19 cellular contexts compared by ENCODE assay signal in the genomic region with DNA sequence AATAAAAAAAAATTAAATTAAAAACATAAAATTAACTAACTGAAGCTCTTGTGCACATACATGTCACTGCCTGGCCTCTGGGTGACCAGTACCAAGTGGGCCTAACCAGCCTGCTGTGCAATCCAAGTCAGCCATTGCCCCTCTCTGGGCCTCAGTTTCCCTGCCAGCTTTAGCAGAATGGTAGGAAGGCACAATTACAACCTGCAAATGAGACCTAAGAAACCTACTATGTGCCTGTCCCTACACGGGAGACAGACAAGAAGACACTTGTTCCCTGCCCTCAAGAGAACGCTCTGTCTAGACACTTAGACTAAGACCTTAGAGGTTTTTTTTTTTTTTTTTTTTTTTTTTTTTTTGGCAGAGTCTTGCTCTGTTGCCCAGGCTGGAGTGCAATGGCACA. TPM values are rescaled to one million over a fixed set of nuclear protein-coding genes. Genes with fewer than 3 reads are reported as not detected.
DNase-seq lines count a peak whose midpoint lies in the region; ATAC-seq and TF ChIP-seq lines count a peak whose summit lies in the region.
"Had no signal": no experiment of that assay in that cellular context is flagged by ENCODE, and none has a peak within 500 bp of the region (broad histone marks: within the 10 kb centered on the region; RNA-seq: fewer than 3 reads in every experiment).

No MANE protein-coding gene starts in this region.

- peak overlapping the region; percentile 46 for H3K4me3 Mint-ChIP-seq in activated T-cell treated with anti-CD3 and anti-CD28 coated beads, Interleukin-2, amount 50 U/mL, for 24 hours
- H3K4me3 Mint-ChIP-seq in activated T-cell treated with anti-CD3 and anti-CD28 coated beads, Interleukin-2, amount 50 U/mL, for 72 hours, result peak overlapping the region in 1 of 2 donors; percentile 17
- H3K4me3 Mint-ChIP-seq in H9, result peak overlapping the region; percentile 33 to 40; a peak in 3 of 5 replicates
- peak overlapping the region in 7 of 10 donors; percentile 39 to 90 (median 70) for H3K4me3 Mint-ChIP-seq in naive thymus-derived CD8-positive, alpha-beta T cell

- no peak overlapping the region for H3K27ac ChIP-seq in H9 (ENCODE audit: insufficient read length, low read depth, low read length)
- H3K27ac ChIP-seq: parathyroid adenoma, upper lobe of right lung had no signal

- no peak for ATAC-seq in activated T-cell treated with anti-CD3 and anti-CD28 coated beads, Interleukin-2, amount 50 U/mL, for 72 hours (replicated peaks in 1 of 2)
- ATAC-seq in naive thymus-derived CD8-positive, alpha-beta T cell, result no peak
- ATAC-seq: Panc1, upper lobe of right lung had no signal

- H3K4ac ChIP-seq in H9 (ENCODE audit: low read depth, low read length), result no peak overlapping the region

- H2AFZ ChIP-seq in H9 (ENCODE audit: low read length), result no peak overlapping the region
- H2AFZ ChIP-seq: hepatocyte, parathyroid adenoma had no signal

- H4K8ac ChIP-seq in H9 (replicated peaks; ENCODE audit: insufficient read length, low read depth, low read length), result no peak overlapping the region

- H3K27me3 ChIP-seq in H9 (ENCODE audit: insufficient read depth, low read length), result no peaks in the 10 kb centered on the region
- H3K27me3 ChIP-seq: hepatocyte, MG63, sigmoid colon, stomach, upper lobe of right lung had no signal

- H3K9me3 ChIP-seq in H9 (ENCODE audit: control insufficient read depth, low read depth, low read length), result no peaks in the 10 kb centered on the region
- H3K9me3 ChIP-seq: sigmoid colon, upper lobe of right lung had no signal

- H3K23ac ChIP-seq in H9 (ENCODE audit: insufficient read length, low read depth, low read length), result no peak overlapping the region

- H3K56ac ChIP-seq in H9 (ENCODE audit: insufficient read length, low read depth, low read length), result no peak overlapping the region

- no peak overlapping the region for H2BK5ac ChIP-seq in H9 (ENCODE audit: insufficient read length, low read length)

- H2BK12ac ChIP-seq in H9 (ENCODE audit: insufficient read length, low read depth, low read length), result no peak overlapping the region

- no peak overlapping the region for H3K27ac Mint-ChIP-seq in activated T-cell treated with anti-CD3 and anti-CD28 coated beads, Interleukin-2, amount 50 U/mL, for 24 hours
- no peak overlapping the region for H3K27ac Mint-ChIP-seq in activated T-cell treated with anti-CD3 and anti-CD28 coated beads, Interleukin-2, amount 50 U/mL, for 72 hours
- no peak overlapping the region for H3K27ac Mint-ChIP-seq in H9
- peak overlapping the region in 4 of 10 donors; percentile 52 to 71 (median 66) for H3K27ac Mint-ChIP-seq in naive thymus-derived CD8-positive, alpha-beta T cell

- H4K20me1 ChIP-seq in H9 (ENCODE audit: control insufficient read depth, insufficient read depth, insufficient read length), result no peaks in the 10 kb centered on the region

- no peak overlapping the region for H3K14ac ChIP-seq in H9 (ENCODE audit: insufficient read depth, low read length)

- H3K4me1 ChIP-seq in H9 (ENCODE audit: insufficient read depth, low read length), result no peaks in the 10 kb centered on the region

- no peak overlapping the region for H3K4me2 ChIP-seq in H9 (ENCODE audit: insufficient read depth, insufficient read length, low read length)

- peaks cover 68% of the 10 kb centered on the region for H3K36me3 Mint-ChIP-seq in activated T-cell treated with anti-CD3 and anti-CD28 coated beads, Interleukin-2, amount 50 U/mL, for 24 hours (ENCODE audit: low read depth)
- H3K36me3 Mint-ChIP-seq in activated T-cell treated with anti-CD3 and anti-CD28 coated beads, Interleukin-2, amount 50 U/mL, for 72 hours (ENCODE audit: insufficient read depth in 2 of 2), result peaks cover 9% of the 10 kb centered on the region in 2 donors
- peaks cover 12 to 18% (median 18%) of the 10 kb centered on the region in 3 experiments for H3K36me3 Mint-ChIP-seq in H9 (ENCODE audit: insufficient read depth in 1 of 3, low read depth in 3 of 3)
- peaks cover 1 to 13% (median 12%) of the 10 kb centered on the region in 3 donors for H3K36me3 Mint-ChIP-seq in naive thymus-derived CD8-positive, alpha-beta T cell

- H3T11ph ChIP-seq in H9 (ENCODE audit: low read length), result no peak overlapping the region

- H3K27me3 Mint-ChIP-seq in activated T-cell treated with anti-CD3 and anti-CD28 coated beads, Interleukin-2, amount 50 U/mL, for 24 hours, result no peaks in the 10 kb centered on the region
- no peaks in the 10 kb centered on the region for H3K27me3 Mint-ChIP-seq in activated T-cell treated with anti-CD3 and anti-CD28 coated beads, Interleukin-2, amount 50 U/mL, for 72 hours (ENCODE audit: low read depth)
- no peaks in the 10 kb centered on the region for H3K27me3 Mint-ChIP-seq in H9 (ENCODE audit: low read depth)
- no peaks in the 10 kb centered on the region for H3K27me3 Mint-ChIP-seq in naive thymus-derived CD8-positive, alpha-beta T cell

- no peak overlapping the region for H2AK5ac ChIP-seq in H9 (ENCODE audit: insufficient read length, low read length)

- no CpG with 5 or more reads among the region's 2 CpGs for WGBS in H9 (ENCODE audit: extremely low coverage, insufficient read length, low lambda C conversion rate)

- no peak overlapping the region for H3K18ac ChIP-seq in H9 (ENCODE audit: insufficient read length, low read depth, low read length)

- no peak overlapping the region for H2BK120ac ChIP-seq in H9 (ENCODE audit: low read depth, low read length, poor library complexity, severe bottlenecking)

- no peak overlapping the region for H4K91ac ChIP-seq in H9 (ENCODE audit: insufficient read length, low read depth, low read length)

- peaks cover 5% of the 10 kb centered on the region for H3K79me1 ChIP-seq in H9 (ENCODE audit: insufficient read depth, low read depth, low read length, poor library complexity, severe bottlenecking)

- no peak overlapping the region for H2BK15ac ChIP-seq in H9 (ENCODE audit: low read depth, low read length)

- POLR2A ChIA-PET in naive thymus-derived CD8-positive, alpha-beta T cell (lab: Charles Lee), result interaction anchor here (0.7 to 2.7 kb wide), 4 partner anchors 13 to 657 kb away, joined by 3 to 23 read pairs (median 5); a partner anchor contains a TSS

- H3K23me2 ChIP-seq in H9 (ENCODE audit: insufficient read length, low read depth, low read length, poor library complexity, severe bottlenecking), result peaks cover 10% of the 10 kb centered on the region

- no peak overlapping the region for H2BK20ac ChIP-seq in H9 (ENCODE audit: low read depth, low read length, poor library complexity, severe bottlenecking)

- peaks cover 2% of the 10 kb centered on the region; the same call in 1 of the 2 replicates for H3K79me2 ChIP-seq in H9 (ENCODE audit: insufficient read depth, low read length)

- TF ChIP-seq CTCF in H9 (conservative IDR thresholded peaks at IDR 0.05), result no peak

- H4K5ac ChIP-seq in H9 (ENCODE audit: insufficient read length, low read depth, low read length), result no peak overlapping the region

- H3K9me3 Mint-ChIP-seq in activated T-cell treated with anti-CD3 and anti-CD28 coated beads, Interleukin-2, amount 50 U/mL, for 24 hours, result peaks cover 6% of the 10 kb centered on the region
- peaks cover 0 to 2% of the 10 kb centered on the region in 2 donors for H3K9me3 Mint-ChIP-seq in activated T-cell treated with anti-CD3 and anti-CD28 coated beads, Interleukin-2, amount 50 U/mL, for 72 hours
- peaks cover 6 to 8% of the 10 kb centered on the region in 2 experiments; a peak in 4 of 5 replicates for H3K9me3 Mint-ChIP-seq in H9
- peaks cover 0 to 3% (median under 1%) of the 10 kb centered on the region in 9 donors for H3K9me3 Mint-ChIP-seq in naive thymus-derived CD8-positive, alpha-beta T cell

- no peak overlapping the region for H3K9ac ChIP-seq in H9 (ENCODE audit: extremely low read depth, insufficient read length, low read length)

- DNase-seq in activated T-cell treated with anti-CD3 and anti-CD28 coated beads, Interleukin-2, amount 50 U/mL, for 24 hours, result no peak
- DNase-seq in activated T-cell treated with anti-CD3 and anti-CD28 coated beads, Interleukin-2, amount 50 U/mL, for 72 hours, result no peak
- DNase-seq in H9, result no peak
- DNase-seq in naive thymus-derived CD8-positive, alpha-beta T cell, result no peak
- DNase-seq in NCI-H128 (lab: John Stamatoyannopoulos, UW; ENCODE audit: unreplicated experiment), result no peak
- no peak for DNase-seq in CD1c-positive myeloid dendritic cell (ENCODE audit: extremely low spot score)
- DNase-seq: ACHN, dermis blood vessel endothelial cell, DMS79 treated with DMSO at 0.1 percent for 48 hours, foreskin fibroblast, MG63, sigmoid colon, stomach, upper lobe of right lung had no signal

- peaks cover 49% of the 10 kb centered on the region for H3K4me1 Mint-ChIP-seq in activated T-cell treated with anti-CD3 and anti-CD28 coated beads, Interleukin-2, amount 50 U/mL, for 24 hours (ENCODE audit: low read depth)
- H3K4me1 Mint-ChIP-seq in activated T-cell treated with anti-CD3 and anti-CD28 coated beads, Interleukin-2, amount 50 U/mL, for 72 hours (ENCODE audit: low read depth), result peaks cover 40% of the 10 kb centered on the region
- H3K4me1 Mint-ChIP-seq in H9, result peaks cover 7 to 15% of the 10 kb centered on the region in 2 experiments
- peaks cover 13 to 58% (median 43%) of the 10 kb centered on the region in 4 donors for H3K4me1 Mint-ChIP-seq in naive thymus-derived CD8-positive, alpha-beta T cell

RNA-seq across cellular contexts. Expression of a gene that starts 1.7 kb away (rescaled TPM):
- total RNA-seq in activated T-cell treated with anti-CD3 and anti-CD28 coated beads, Interleukin-2, amount 50 U/mL, for 72 hours, result 10 to 100 TPM; 39.6 to 49.7 TPM
- 82.8 and 85.3 TPM in 2 replicates for total RNA-seq in H9 (2021)
- total RNA-seq in naive thymus-derived CD8-positive, alpha-beta T cell, result 10 to 100 TPM; 37.2 to 44.3 TPM
- 100 to 1,000 TPM in 2 of 3 donors, 10 to 100 TPM in 1; 81.1 to 143 (median 108) TPM for polyA plus RNA-seq in naive thymus-derived CD8-positive, alpha-beta T cell

RNA-seq across cellular contexts. Expression of a gene that starts 1.8 kb away (rescaled TPM):
- 10 to 100 TPM; 31.4 to 35.2 TPM for total RNA-seq in activated T-cell treated with anti-CD3 and anti-CD28 coated beads, Interleukin-2, amount 50 U/mL, for 72 hours
- total RNA-seq in H9 (2021), result 31.7 and 32.9 TPM in 2 replicates
- total RNA-seq in naive thymus-derived CD8-positive, alpha-beta T cell, result 10 to 100 TPM; 35.8 to 38.3 TPM
- 10 to 100 TPM; 22.8 to 59.0 (median 29.7) TPM for polyA plus RNA-seq in naive thymus-derived CD8-positive, alpha-beta T cell

RNA-seq across cellular contexts. Expression of a gene that starts 17.0 kb away (rescaled TPM):
- total RNA-seq in activated T-cell treated with anti-CD3 and anti-CD28 coated beads, Interleukin-2, amount 50 U/mL, for 72 hours, result 10 to 100 TPM; 65.7 to 67.5 TPM
- 85.6 and 86.0 TPM in 2 replicates for total RNA-seq in H9 (2021)
- total RNA-seq in naive thymus-derived CD8-positive, alpha-beta T cell, result 100 to 1,000 TPM; 103 to 104 TPM
- polyA plus RNA-seq in naive thymus-derived CD8-positive, alpha-beta T cell, result 10 to 100 TPM; 46.7 to 48.6 (median 47.4) TPM

RNA-seq across cellular contexts. Expression of a gene that starts 40.8 kb away (rescaled TPM):
- total RNA-seq in activated T-cell treated with anti-CD3 and anti-CD28 coated beads, Interleukin-2, amount 50 U/mL, for 72 hours, result 10 to 100 TPM; 12.0 to 19.6 TPM
- total RNA-seq in H9 (2021), result 13.1 and 13.2 TPM in 2 replicates
- total RNA-seq in naive thymus-derived CD8-positive, alpha-beta T cell, result 1 to 10 TPM; 3.9 to 4.8 TPM
- polyA plus RNA-seq in naive thymus-derived CD8-positive, alpha-beta T cell, result 1 to 10 TPM; 1.8 to 4.7 (median 3.1) TPM

RNA-seq across cellular contexts. Expression of a gene that starts 40.9 kb away (rescaled TPM):
- 1 to 10 TPM; 1.3 to 7.4 TPM for total RNA-seq in activated T-cell treated with anti-CD3 and anti-CD28 coated beads, Interleukin-2, amount 50 U/mL, for 72 hours
- total RNA-seq in H9 (2021), result not detected in 2 replicates
- not detected for total RNA-seq in naive thymus-derived CD8-positive, alpha-beta T cell
- not detected for polyA plus RNA-seq in naive thymus-derived CD8-positive, alpha-beta T cell
- total RNA-seq: bronchial epithelial cell, dermis blood vessel endothelial cell, H1, hepatocyte, sigmoid colon, stomach had no signal
- polyA plus RNA-seq: H1, hepatocyte had no signal
